In genomic region chr2:219253753-219254589, GRCh38 we compare ENCODE assay signal across 8 cellular contexts. TPM values are rescaled to one million over a fixed set of nuclear protein-coding genes. Genes with fewer than 3 reads are reported as not detected.
A peak's percentile ranks its signal among the peaks of the same experiment; 100 is the strongest.
DNase-seq lines count a peak whose midpoint lies in the region; ATAC-seq lines count a peak whose summit lies in the region.

Gene TUBA4A (minus strand): TSS chr2:219253918. CDS start chr2:219253858, 60 bp downstream.

- no peak within 1 kb of the TSS for H2BK15ac ChIP-seq in mesendoderm (replicated peaks; ENCODE audit: low read depth)

- 0 out of 2 replicates have a peak, but pooled peaks cover 2% of the 10 kb centered on the region for H4K20me1 ChIP-seq in BLaER1

- POLR2A ChIA-PET in activated CD8-positive, alpha-beta memory T cell treated with anti-CD3 and anti-CD28 coated beads for 36 hours (lab: Charles Lee) = interaction anchor here (0.6 to 5.1 kb wide), 10 partner anchors 9 to 134 kb away, joined by 4 to 57 read pairs (median 12); partner anchors contain the start of genes ABCB6, ANKZF1, ATG9A and CNPPD1

- H3K4me3 ChIP-seq in BLaER1 (peak within 1 kb of the TSS; percentile 71), mesendoderm (ENCODE audit: low read length) (peak within 1 kb of the TSS; percentile 10)
- H3K4me3 ChIP-seq in effector memory CD4-positive, alpha-beta T cell (ENCODE audit: insufficient read depth, low read depth, low read length, poor library complexity, severe bottlenecking) = peak within 1 kb of the TSS; percentile 87

- H3K36me3 ChIP-seq in BLaER1 = peaks cover 10% of the 10 kb centered on the region; the same call in 1 of the 2 replicates
- peaks cover 12% of the 10 kb centered on the region for H3K36me3 ChIP-seq in effector memory CD4-positive, alpha-beta T cell (ENCODE audit: control insufficient read depth, insufficient read depth, low read length)
- H3K36me3 ChIP-seq in mesendoderm (ENCODE audit: control insufficient read depth, insufficient read depth, low read length) = no peaks in the 10 kb centered on the region

- H3K23ac ChIP-seq in mesendoderm (ENCODE audit: low read length) = no peak within 1 kb of the TSS

- no peak within 1 kb of the TSS for H2BK5ac ChIP-seq in mesendoderm (ENCODE audit: low read length)

- H3K9me3 ChIP-seq in BLaER1 = no peaks in the 10 kb centered on the region
- H3K9me3 ChIP-seq in effector memory CD4-positive, alpha-beta T cell (ENCODE audit: control insufficient read depth, low read length) = no peaks in the 10 kb centered on the region

- DNase-seq in GM19240 (ENCODE audit: insufficient read length, low spot score) (peak; percentile 80), mesendoderm (peak; percentile 81)
- peak; percentile 83 for DNase-seq in NK-92 treated with Interleukin-12 subunit alpha and Interleukin-12 subunit beta, amount 100 ng/mL, for 24 hours (lab: John Stamatoyannopoulos, UW)
- peak; percentile 88 to 89 (median 88) for DNase-seq in effector memory CD4-positive, alpha-beta T cell
- peak; percentile 86 for DNase-seq in stimulated activated CD8-positive, alpha-beta memory T cell treated with anti-CD3 and anti-CD28 coated beads, Interleukin-12 subunit alpha, Interleukin-12 subunit beta, amount 100 ng/mL, for 4 hours (ENCODE audit: low read depth)

- peaks cover 16% of the 10 kb centered on the region; the same call in 1 of the 2 replicates for H3K27me3 ChIP-seq in BLaER1
- no peaks in the 10 kb centered on the region for H3K27me3 ChIP-seq in effector memory CD4-positive, alpha-beta T cell (replicated peaks; ENCODE audit: control insufficient read depth, insufficient read depth, low read length, poor library complexity, severe bottlenecking)
- H3K27me3 ChIP-seq in mesendoderm (ENCODE audit: insufficient read depth, low read length, poor library complexity) = peaks cover 16% of the 10 kb centered on the region

- H4K8ac ChIP-seq in mesendoderm (ENCODE audit: low read depth, low read length) = no peak within 1 kb of the TSS

- H3K9ac ChIP-seq in BLaER1 = peak within 1 kb of the TSS; percentile 71
- H3K9ac ChIP-seq in mesendoderm (ENCODE audit: low read length) = peak within 1 kb of the TSS; percentile 75

- no CpG with 5 or more reads among the region's 76 CpGs for WGBS in mesendoderm (ENCODE audit: extremely low coverage, insufficient coverage, low lambda C conversion rate)

- CTCF ChIA-PET in activated CD8-positive, alpha-beta memory T cell treated with anti-CD3 and anti-CD28 coated beads for 36 hours (lab: Charles Lee) = interaction anchor here (0.6 to 6.4 kb wide), 7 partner anchors 8 to 274 kb away, joined by 3 to 56 read pairs (median 6); partner anchors contain the start of genes DNAJB2, GLB1L, NHEJ1 and STK16

- ATAC-seq in HG03442 (IDR thresholded peaks at IDR 0.05; ENCODE audit: unreplicated experiment) = peak; percentile 52

- H3K27ac ChIP-seq in BLaER1 (peak within 1 kb of the TSS; percentile 67), mesendoderm (ENCODE audit: low read depth, low read length) (no peak within 1 kb of the TSS)
- H3K27ac ChIP-seq in effector memory CD4-positive, alpha-beta T cell (ENCODE audit: insufficient read depth, low read length, poor library complexity, severe bottlenecking) = peak within 1 kb of the TSS; percentile 94

- H3K18ac ChIP-seq in mesendoderm (ENCODE audit: low read length) = peak within 1 kb of the TSS; percentile 34

- H2BK120ac ChIP-seq in mesendoderm (ENCODE audit: low read depth, low read length) = no peak within 1 kb of the TSS

- H3K4me2 ChIP-seq in BLaER1 (peak within 1 kb of the TSS; percentile 98), mesendoderm (ENCODE audit: low read length) (peak within 1 kb of the TSS; percentile 75)

- peaks cover 64% of the 10 kb centered on the region for H3K4me1 ChIP-seq in BLaER1
- H3K4me1 ChIP-seq in effector memory CD4-positive, alpha-beta T cell (ENCODE audit: control insufficient read depth, insufficient read depth, low read length, poor library complexity, severe bottlenecking) = peaks cover 34% of the 10 kb centered on the region
- peaks cover 5% of the 10 kb centered on the region for H3K4me1 ChIP-seq in mesendoderm (ENCODE audit: control insufficient read depth, low read depth, low read length)

- peak within 1 kb of the TSS; percentile 5 for H3K4ac ChIP-seq in mesendoderm (ENCODE audit: low read depth, low read length)

- no peak within 1 kb of the TSS for H4K5ac ChIP-seq in mesendoderm (ENCODE audit: low read length)

- H3K56ac ChIP-seq in mesendoderm (ENCODE audit: low read length) = peak within 1 kb of the TSS; percentile 87

- H3K79me2 ChIP-seq in mesendoderm (ENCODE audit: control insufficient read depth, insufficient read depth, low read length) = peaks cover 2% of the 10 kb centered on the region

- H2AK5ac ChIP-seq in mesendoderm (ENCODE audit: low read length) = no peak within 1 kb of the TSS

- peaks cover 2% of the 10 kb centered on the region for H3K79me1 ChIP-seq in mesendoderm (ENCODE audit: low read length)

RNA-seq across cellular contexts. Expression of gene TUBA4A, which starts in this region (rescaled TPM):
- total RNA-seq in activated CD8-positive, alpha-beta memory T cell treated with anti-CD3 and anti-CD28 coated beads for 36 hours = 100 to 1,000 TPM; 221 TPM
- 126 TPM for polyA plus RNA-seq in mesendoderm (2013, experiment 1 of 2)
- 132 TPM for polyA plus RNA-seq in mesendoderm (2013, experiment 2 of 2)

Comparison
In these comparisons a context has a peak if more than half of its experiments do, and no peak if none do; other contexts are left out.
1. H3K4me3 ChIP-seq: peak in every context shown above with its lines; median percentile 87 in effector memory CD4-positive, alpha-beta T cell; 71 in BLaER1; 10 in mesendoderm.